ENCODE assay signal across 1 cellular context in the genomic region with DNA sequence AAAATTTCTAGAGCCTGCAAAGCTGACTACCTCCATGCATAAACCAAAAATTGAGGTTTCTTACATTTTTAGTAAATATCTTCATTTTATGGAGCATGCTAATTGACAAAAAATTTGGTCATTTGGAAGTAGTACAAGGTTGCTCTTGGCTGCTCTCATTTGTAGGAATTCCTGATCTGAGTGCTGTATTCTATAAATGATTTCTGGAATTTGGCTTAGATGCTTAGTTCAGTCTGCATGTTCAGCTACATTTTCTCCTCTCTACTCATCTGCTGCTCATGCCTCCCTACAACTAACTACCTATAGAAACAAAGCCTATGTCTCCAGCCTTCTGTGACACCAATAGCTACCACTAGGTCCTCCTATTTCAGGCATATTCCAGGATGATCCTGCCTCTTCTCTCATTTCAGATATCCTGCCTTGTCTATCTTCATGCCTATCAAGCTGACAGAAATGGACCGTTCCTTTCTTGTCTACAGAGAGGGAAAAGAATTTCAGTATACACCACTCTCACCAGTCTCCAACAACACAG.
TF ChIP-seq lines count a peak whose summit lies in the region.

No MANE protein-coding gene starts in this region.

TF ChIP-seq in H1, 55 proteins besides CTCF, POLR2A, EP300 and RAD21:
- TF ChIP-seq ATF2 (IDR thresholded peaks at IDR 0.05; ENCODE audit: low read length) (no peak), JUN (IDR thresholded peaks at IDR 0.05; ENCODE audit: low read depth, low read length) (no peak), SIRT6 (IDR thresholded peaks at IDR 0.05; ENCODE audit: low read length) (no peak), POLR2AphosphoS5 (IDR thresholded peaks at IDR 0.05; ENCODE audit: low read depth, low read length) (no peak; the same call in 1 of the 2 replicates), SAP30 (IDR thresholded peaks at IDR 0.05; ENCODE audit: insufficient read depth, insufficient replicate concordance, low read length) (no peak), EGR1 (IDR thresholded peaks at IDR 0.05; ENCODE audit: borderline replicate concordance, low read depth, low read length) (no peak), HDAC2 (IDR thresholded peaks at IDR 0.05; ENCODE audit: borderline replicate concordance in 1 of 2, low read depth in 2 of 2, low read length in 2 of 2) (no peak), TAF1 (IDR thresholded peaks at IDR 0.05; ENCODE audit: low read depth, low read length) (no peak), ASH2L (IDR thresholded peaks at IDR 0.05; ENCODE audit: low read length) (no peak), JUND (IDR thresholded peaks at IDR 0.05; ENCODE audit: low read length) (no peak), BRCA1 (IDR thresholded peaks at IDR 0.05; ENCODE audit: low read depth, low read length) (no peak), CHD7 (IDR thresholded peaks at IDR 0.05; ENCODE audit: insufficient replicate concordance, low read length) (no peak), CHD2 (IDR thresholded peaks at IDR 0.05; ENCODE audit: low read length) (no peak)
- TF ChIP-seq, protein P1, sequence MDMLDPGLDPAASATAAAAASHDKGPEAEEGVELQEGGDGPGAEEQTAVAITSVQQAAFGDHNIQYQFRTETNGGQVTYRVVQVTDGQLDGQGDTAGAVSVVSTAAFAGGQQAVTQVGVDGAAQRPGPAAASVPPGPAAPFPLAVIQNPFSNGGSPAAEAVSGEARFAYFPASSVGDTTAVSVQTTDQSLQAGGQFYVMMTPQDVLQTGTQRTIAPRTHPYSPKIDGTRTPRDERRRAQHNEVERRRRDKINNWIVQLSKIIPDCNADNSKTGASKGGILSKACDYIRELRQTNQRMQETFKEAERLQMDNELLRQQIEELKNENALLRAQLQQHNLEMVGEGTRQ (IDR thresholded peaks at IDR 0.05; ENCODE audit: low read length), result no peak
